Comparison of ENCODE assay signal across 9 cellular contexts in genomic region chr14:94005324-94005723, GRCh38. TPM values are rescaled to one million over a fixed set of nuclear protein-coding genes. Genes with fewer than 3 reads are reported as not detected.
DNase-seq lines count a peak whose midpoint lies in the region; ATAC-seq and TF ChIP-seq lines count a peak whose summit lies in the region.
"Had no signal": no experiment of that assay in that cellular context is flagged by ENCODE, and none has a peak within 500 bp of the region (broad histone marks: within the 10 kb centered on the region; RNA-seq: fewer than 3 reads in every experiment).

No MANE protein-coding gene starts in this region.

- no peaks in the 10 kb centered on the region for H3K9me3 ChIP-seq in aorta (ENCODE audit: control insufficient read depth, low read length)

- intact Hi-C loops in aorta (cut with DNase I): no loop called here

- ATAC-seq in GM19328 (IDR thresholded peaks at IDR 0.05; ENCODE audit: unreplicated experiment) (no peak), GM19452 (IDR thresholded peaks at IDR 0.05; ENCODE audit: unreplicated experiment) (no peak), aorta (ENCODE audit: low FRiP score) (no peak)

- H3K27me3 ChIP-seq in aorta (ENCODE audit: control insufficient read depth in 1 of 2, insufficient read depth in 2 of 2, low read length in 1 of 2): no peaks in the 10 kb centered on the region

- no peaks in the 10 kb centered on the region for H3K36me3 ChIP-seq in aorta (ENCODE audit: control insufficient read depth in 1 of 2, insufficient read depth in 2 of 2, low read length in 1 of 2)

- TF ChIP-seq CTCF in LNCaP clone FGC (IDR thresholded peaks at IDR 0.05; ENCODE audit: control insufficient read depth, extremely low read depth, insufficient read depth) (peak; percentile 32; the same call in 1 of the 2 replicates), epithelial cell of esophagus (IDR thresholded peaks at IDR 0.05; ENCODE audit: insufficient read depth, low read depth, low read length, missing control alignments) (peak; percentile 49)

- DNase-seq in stimulated activated CD4-positive, alpha-beta T cell treated with anti-CD3 and anti-CD28 coated beads, Interleukin-15, amount 100 ng/mL, for 24 hours: peak; percentile 32
- DNase-seq in stimulated activated CD4-positive, alpha-beta T cell treated with anti-CD3 and anti-CD28 coated beads, Interleukin-1b, Interleukin-23, amount 100 ng/mL, for 48 hours: no peak
- DNase-seq in LNCaP clone FGC (ENCODE audit: low read depth) (no peak), epithelial cell of esophagus (ENCODE audit: low read depth) (peak; percentile 22), NCI-H2196 treated with DMSO at 0.1 percent for 48 hours (lab: John Stamatoyannopoulos, UW; ENCODE audit: unreplicated experiment) (no peak), aorta (no peak)
- DNase-seq: NCI-H524 treated with DMSO at 0.1 percent for 48 hours had no signal

- H3K27ac ChIP-seq in aorta (ENCODE audit: low read depth in 1 of 2, low read length in 2 of 2): no peak overlapping the region

- no peaks in the 10 kb centered on the region for H3K4me1 ChIP-seq in aorta (ENCODE audit: control insufficient read depth in 1 of 2, insufficient read depth in 2 of 2, low read length in 2 of 2)

- WGBS in aorta, 2 donors: 37 to 42% methylated on average over 7 of the region's 7 CpGs

- no peak overlapping the region for H3K4me3 ChIP-seq in LNCaP clone FGC (ENCODE audit: low read depth, low read length)
- no peak overlapping the region for H3K4me3 ChIP-seq in epithelial cell of esophagus (ENCODE audit: low read length)
- H3K4me3 ChIP-seq in aorta (ENCODE audit: low read length in 2 of 2): no peak overlapping the region

RNA-seq across cellular contexts. Expression of gene CCDC197, which starts 8.2 kb away (rescaled TPM):
- total RNA-seq in aorta: under 1 TPM in 1 of 2 donors, not detected in 1; 0.60 TPM
- polyA plus RNA-seq in aorta: not detected

RNA-seq across cellular contexts. Expression of gene OTUB2, which starts 20.8 kb away (rescaled TPM):
- total RNA-seq in aorta: under 1 TPM; 0.42 to 0.60 TPM
- polyA plus RNA-seq in aorta: not detected

RNA-seq across cellular contexts. Expression of gene ASB2, which starts 29.0 kb away (rescaled TPM):
- 10 to 100 TPM; 53.3 to 57.0 TPM for total RNA-seq in aorta
- polyA plus RNA-seq in aorta: 10 to 100 TPM in 1 of 2 donors, 1 to 10 TPM in 1; 9.1 to 24.8 TPM

Comparison
In these comparisons a context has a peak if more than half of its experiments do, and no peak if none do; other contexts are left out.
1. DNase-seq: peak in stimulated activated CD4-positive, alpha-beta T cell treated with anti-CD3 and anti-CD28 coated beads, Interleukin-15, amount 100 ng/mL, for 24 hours (single experiment) and epithelial cell of esophagus (single experiment); none in stimulated activated CD4-positive, alpha-beta T cell treated with anti-CD3 and anti-CD28 coated beads, Interleukin-1b, Interleukin-23, amount 100 ng/mL, for 48 hours (single experiment), LNCaP clone FGC (single experiment), NCI-H2196 treated with DMSO at 0.1 percent for 48 hours (single experiment) and aorta (0 of 2).